In the genomic region with DNA sequence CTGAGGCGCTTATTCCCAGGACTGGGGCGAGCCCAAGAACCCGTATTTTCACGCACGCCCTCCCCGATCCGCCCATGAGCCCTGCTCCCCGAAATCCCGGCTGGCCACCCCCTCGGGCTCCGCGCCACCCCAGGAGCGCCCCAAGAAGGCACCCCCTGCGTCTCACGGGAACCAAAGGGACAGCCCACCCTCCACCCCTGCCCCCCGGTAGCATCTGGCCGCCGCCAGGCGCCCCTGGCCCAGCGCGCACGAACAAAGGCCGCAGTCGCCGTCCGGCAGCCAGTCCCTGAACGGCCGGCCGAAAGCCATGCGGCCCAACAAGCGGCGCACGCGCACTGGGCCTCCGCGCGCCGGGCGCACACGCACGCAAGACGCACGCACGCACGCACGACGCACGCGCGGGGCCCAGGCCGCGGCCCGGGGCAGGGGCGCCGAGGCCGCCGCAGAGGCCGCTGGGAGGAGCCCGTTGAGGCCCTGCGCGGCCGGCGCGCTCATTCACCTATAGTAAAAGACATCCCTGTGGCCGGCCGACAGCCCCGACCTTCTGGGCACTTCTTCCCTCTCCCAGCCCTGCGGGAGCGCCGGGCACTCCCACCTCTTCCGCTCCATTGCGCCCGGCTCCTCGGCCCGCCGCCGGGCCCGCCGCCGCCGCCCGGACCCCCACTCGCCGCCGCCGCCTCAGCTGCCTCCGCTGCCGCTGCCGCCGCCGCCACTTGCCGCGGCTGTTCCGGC, we compare ENCODE assay signal across 8 cellular contexts. TPM values are rescaled to one million over a fixed set of nuclear protein-coding genes. Genes with fewer than 3 reads are reported as not detected.
DNase-seq lines count a peak whose midpoint lies in the region; ATAC-seq and TF ChIP-seq lines count a peak whose summit lies in the region.

No MANE protein-coding gene starts in this region.

- H3K9me3 Mint-ChIP-seq in naive thymus-derived CD8-positive, alpha-beta T cell = no peaks in the 10 kb centered on the region
- H3K9me3 Mint-ChIP-seq in stimulated activated memory B cell treated with anti-CD40 and anti-IgM and Interleukin-4, amounts not matched to agents 10 μg/mL and 1 μg/mL and 100 μg/mL, for 72 hours = no peaks in the 10 kb centered on the region

- H3K27ac ChIP-seq in HUES6 (ENCODE audit: low read depth, low read length) (peak overlapping the region; percentile 98), PC-3 (ENCODE audit: low read length) (peak overlapping the region; percentile 86), fibroblast of lung (ENCODE audit: insufficient read depth, low read length) (peak overlapping the region; percentile 84)

- peak overlapping the region; percentile 76 to 95 (median 93) for H3K27ac Mint-ChIP-seq in naive thymus-derived CD8-positive, alpha-beta T cell
- peak overlapping the region; percentile 92 for H3K27ac Mint-ChIP-seq in stimulated activated memory B cell treated with anti-CD40 and anti-IgM and Interleukin-4, amounts not matched to agents 10 μg/mL and 1 μg/mL and 100 μg/mL, for 72 hours

- POLR2A ChIA-PET in PC-3 (lab: Charles Lee; ENCODE audit: unreplicated experiment) = no interaction called here
- POLR2A ChIA-PET in naive thymus-derived CD8-positive, alpha-beta T cell (lab: Charles Lee) = interaction anchor here (0.6 to 4.4 kb wide), 11 partner anchors 10 to 530 kb away, joined by 3 to 52 read pairs (median 4); a partner anchor contains a TSS

- H3K4me3 ChIP-seq in HUES6 (ENCODE audit: low read depth, low read length) = peak overlapping the region; percentile 95
- H3K4me3 ChIP-seq in PC-3 (ENCODE audit: low read length) = peak overlapping the region; percentile 96
- H3K4me3 ChIP-seq in fibroblast of lung (replicated peaks in 1 of 4; ENCODE audit: control extremely low read depth in 1 of 4, insufficient read depth in 1 of 4, low read depth in 3 of 4, low read length in 4 of 4) = peak overlapping the region; percentile 81 to 92 (median 83)

- H3F3A ChIP-seq in PC-3 (ENCODE audit: low read length, unreplicated experiment) = no peaks in the 10 kb centered on the region

- H3K4me2 ChIP-seq in PC-3 (ENCODE audit: low read length) (peak overlapping the region; percentile 97), fibroblast of lung (ENCODE audit: extremely low read depth, insufficient read depth, low read length) (peak overlapping the region; percentile 96)

- ATAC-seq in GM21423 (IDR thresholded peaks at IDR 0.05; ENCODE audit: unreplicated experiment) = peak; percentile 70
- peak; percentile 83 for ATAC-seq in PC-3
- peak; percentile 82 to 85 for ATAC-seq in naive thymus-derived CD8-positive, alpha-beta T cell
- peak; percentile 91 for ATAC-seq in stimulated activated memory B cell treated with anti-CD40 and anti-IgM and Interleukin-4, amounts not matched to agents 10 μg/mL and 1 μg/mL and 100 μg/mL, for 72 hours

- TF ChIP-seq CTCF in PC-3 (conservative IDR thresholded peaks at IDR 0.05; ENCODE audit: low read depth, low read length) (no peak), fibroblast of lung (conservative IDR thresholded peaks at IDR 0.05 in 1 of 2, IDR thresholded peaks at IDR 0.05 in 1 of 2; ENCODE audit: low read depth in 1 of 2, low read length in 2 of 2) (no peak)

- H3K4me3 Mint-ChIP-seq in naive thymus-derived CD8-positive, alpha-beta T cell = peak overlapping the region; percentile 85 to 93 (median 88)
- peak overlapping the region; percentile 88 for H3K4me3 Mint-ChIP-seq in stimulated activated memory B cell treated with anti-CD40 and anti-IgM and Interleukin-4, amounts not matched to agents 10 μg/mL and 1 μg/mL and 100 μg/mL, for 72 hours

- no peaks in the 10 kb centered on the region for H3K9me2 ChIP-seq in PC-3 (replicated peaks; ENCODE audit: low read length)

- H4K20me1 ChIP-seq in PC-3 (ENCODE audit: low read length) (no peaks in the 10 kb centered on the region), fibroblast of lung (ENCODE audit: control insufficient read depth, extremely low read depth, insufficient read depth, low read length) (no peaks in the 10 kb centered on the region)

- no TSS peak for BruUV-seq in PC-3 (replicated peaks; lab: Mats Ljungman, UMichigan)

- no peaks in the 10 kb centered on the region for H3K27me3 Mint-ChIP-seq in naive thymus-derived CD8-positive, alpha-beta T cell
- H3K27me3 Mint-ChIP-seq in stimulated activated memory B cell treated with anti-CD40 and anti-IgM and Interleukin-4, amounts not matched to agents 10 μg/mL and 1 μg/mL and 100 μg/mL, for 72 hours = no peaks in the 10 kb centered on the region

- H3K9me3 ChIP-seq in HUES6 (ENCODE audit: control insufficient read depth, insufficient read depth, low read depth, low read length) (no peaks in the 10 kb centered on the region), PC-3 (ENCODE audit: low read length) (no peaks in the 10 kb centered on the region), fibroblast of lung (ENCODE audit: control insufficient read depth, insufficient read depth, low read depth, low read length) (no peaks in the 10 kb centered on the region)

- intact Hi-C loops in PC-3 (cut with micrococcal nuclease) = no loop called here

- peaks cover 41% of the 10 kb centered on the region for H3K79me2 ChIP-seq in PC-3 (ENCODE audit: low read length)
- H3K79me2 ChIP-seq in fibroblast of lung (ENCODE audit: control insufficient read depth, insufficient read depth, low read length) = peaks cover 45% of the 10 kb centered on the region

- H3K27me3 ChIP-seq in HUES6 (ENCODE audit: control insufficient read depth, insufficient read depth, low read length) (no peaks in the 10 kb centered on the region), PC-3 (ENCODE audit: low read length) (no peaks in the 10 kb centered on the region), fibroblast of lung (ENCODE audit: control insufficient read depth, insufficient read depth, low read length) (no peaks in the 10 kb centered on the region)

- H3K36me3 Mint-ChIP-seq in naive thymus-derived CD8-positive, alpha-beta T cell = peaks cover 0 to 16% (median 2%) of the 10 kb centered on the region in 3 donors
- H3K36me3 Mint-ChIP-seq in stimulated activated memory B cell treated with anti-CD40 and anti-IgM and Interleukin-4, amounts not matched to agents 10 μg/mL and 1 μg/mL and 100 μg/mL, for 72 hours = peaks cover 13% of the 10 kb centered on the region

- DNase-seq in DMS153 (lab: John Stamatoyannopoulos, UW) = peak; percentile 12
- DNase-seq in PC-3 = peak; percentile 81
- peak; percentile 57 to 78 for DNase-seq in activated T-helper 1 cell treated with anti-CD3 and anti-CD28 coated beads, Interleukin-2, amount 50 U/mL, for 16 hours (ENCODE audit: low read depth in 1 of 2, low spot score in 1 of 2)
- DNase-seq in fibroblast of lung (ENCODE audit: low read depth in 2 of 2) = peak; percentile 84 to 90
- DNase-seq in naive thymus-derived CD8-positive, alpha-beta T cell = peak; percentile 73 to 90 (median 83)

- peaks cover 11 to 31% (median 22%) of the 10 kb centered on the region in 4 donors for H3K4me1 Mint-ChIP-seq in naive thymus-derived CD8-positive, alpha-beta T cell
- H3K4me1 Mint-ChIP-seq in stimulated activated memory B cell treated with anti-CD40 and anti-IgM and Interleukin-4, amounts not matched to agents 10 μg/mL and 1 μg/mL and 100 μg/mL, for 72 hours = peaks cover 45% of the 10 kb centered on the region

- CTCF ChIA-PET in PC-3 (lab: Charles Lee) = interaction anchor here (0.5 to 1.1 kb wide), 3 partner anchors 9 to 14 kb away, joined by 3 to 7 read pairs (median 5); a partner anchor contains a TSS

- 0 out of 2 replicates have a peak overlapping the region, but pooled peaks have one; percentile 38 for H2AFZ ChIP-seq in PC-3 (ENCODE audit: low read length)
- H2AFZ ChIP-seq in fibroblast of lung (ENCODE audit: low read length) = no peak overlapping the region

- H3K36me3 ChIP-seq in HUES6 (ENCODE audit: control insufficient read depth, insufficient read depth, low read length) = peaks cover 13% of the 10 kb centered on the region
- H3K36me3 ChIP-seq in PC-3 (ENCODE audit: low read depth, low read length) = no peaks in the 10 kb centered on the region
- H3K36me3 ChIP-seq in fibroblast of lung (ENCODE audit: control insufficient read depth, insufficient read depth, low read length) = peaks cover 2% of the 10 kb centered on the region

- H3K4me1 ChIP-seq in HUES6 (ENCODE audit: control insufficient read depth, insufficient read depth, low read length) (peaks cover 12% of the 10 kb centered on the region), PC-3 (ENCODE audit: insufficient read depth, low read length) (0 out of 2 replicates have a peak, but pooled peaks cover 12% of the 10 kb centered on the region), fibroblast of lung (ENCODE audit: control insufficient read depth, extremely low read depth, insufficient read depth, low read length) (peaks cover 9% of the 10 kb centered on the region)

- peak overlapping the region; percentile 99 for H3K9ac ChIP-seq in HUES6 (ENCODE audit: low read length)
- peak overlapping the region; percentile 100 for H3K9ac ChIP-seq in PC-3 (ENCODE audit: low read length)
- peak overlapping the region; percentile 92 for H3K9ac ChIP-seq in fibroblast of lung (ENCODE audit: insufficient read depth, low read length)

RNA-seq across cellular contexts. Expression of a gene that starts 0.5 kb away (rescaled TPM):
- total RNA-seq in PC-3 (2014; rRNA removed) (131 and 164 TPM in 2 replicates), fibroblast of lung (66.8 and 85.2 TPM in 2 replicates)
- polyA plus RNA-seq in fibroblast of lung = 19.8 and 27.6 TPM in 2 replicates
- 42.7 and 73.7 TPM in 2 replicates for polyA plus RNA-seq in fibroblast of lung (2012)
- 30.6 and 41.2 TPM in 2 replicates for polyA minus RNA-seq in fibroblast of lung (ENCODE audit: low replicate concordance)
- total RNA-seq in naive thymus-derived CD8-positive, alpha-beta T cell = 10 to 100 TPM; 74.2 to 77.4 TPM
- polyA plus RNA-seq in naive thymus-derived CD8-positive, alpha-beta T cell = 10 to 100 TPM in 2 of 3 donors, 1 to 10 TPM in 1; 9.6 to 23.5 (median 12.8) TPM

RNA-seq across cellular contexts. Expression of a gene that starts 13.1 kb away (rescaled TPM):
- total RNA-seq in PC-3 (2014; rRNA removed) (148 and 157 TPM in 2 replicates), fibroblast of lung (89.2 and 110 TPM in 2 replicates)
- polyA plus RNA-seq in fibroblast of lung = 92.5 and 101 TPM in 2 replicates
- 336 and 378 TPM in 2 replicates for polyA plus RNA-seq in fibroblast of lung (2012)
- 11.5 and 28.6 TPM in 2 replicates for polyA minus RNA-seq in fibroblast of lung (ENCODE audit: low replicate concordance)
- total RNA-seq in naive thymus-derived CD8-positive, alpha-beta T cell = 100 to 1,000 TPM; 130 to 132 TPM
- polyA plus RNA-seq in naive thymus-derived CD8-positive, alpha-beta T cell = 100 to 1,000 TPM; 545 to 646 (median 558) TPM

RNA-seq across cellular contexts. Expression of a gene that starts 24.1 kb away (rescaled TPM):
- total RNA-seq in PC-3 (2014; rRNA removed) (64.0 and 89.2 TPM in 2 replicates), fibroblast of lung (33.0 and 40.1 TPM in 2 replicates)
- polyA plus RNA-seq in fibroblast of lung = 5.3 and 6.3 TPM in 2 replicates
- polyA plus RNA-seq in fibroblast of lung (2012) = 10.3 and 15.2 TPM in 2 replicates
- 3.8 and 4.1 TPM in 2 replicates for polyA minus RNA-seq in fibroblast of lung (ENCODE audit: low replicate concordance)
- 1 to 10 TPM; 3.0 to 4.4 TPM for total RNA-seq in naive thymus-derived CD8-positive, alpha-beta T cell
- under 1 TPM in 1 of 3 donors, not detected in 2; 0.08 TPM for polyA plus RNA-seq in naive thymus-derived CD8-positive, alpha-beta T cell

Comparison
In these comparisons a context has a peak if more than half of its experiments do, and no peak if none do; other contexts are left out.
1. Peak in every context shown above with its lines: DNase-seq, ATAC-seq, H3K4me3 ChIP-seq and H3K27ac ChIP-seq.
2. DNase-seq: peak in every context shown above with its lines; median percentile 87 in fibroblast of lung; 83 in naive thymus-derived CD8-positive, alpha-beta T cell; 81 in PC-3; 68 in activated T-helper 1 cell treated with anti-CD3 and anti-CD28 coated beads, Interleukin-2, amount 50 U/mL, for 16 hours; 12 in DMS153.